ENCODE assay signal across 9 cellular contexts in genomic region chr1:84253891-84254290, GRCh38. TPM values are rescaled to one million over a fixed set of nuclear protein-coding genes. Genes with fewer than 3 reads are reported as not detected.
A peak's percentile ranks its signal among the peaks of the same experiment; 100 is the strongest.
DNase-seq lines count a peak whose midpoint lies in the region; ATAC-seq and TF ChIP-seq lines count a peak whose summit lies in the region.
"Had no signal": no experiment of that assay in that cellular context is flagged by ENCODE, and none has a peak within 500 bp of the region (broad histone marks: within the 10 kb centered on the region; RNA-seq: fewer than 3 reads in every experiment).

No MANE protein-coding gene starts in this region.

- no peak overlapping the region for H2AFZ ChIP-seq in hepatocyte

- WGBS in hepatocyte (ENCODE audit: low lambda C conversion rate, missing lambda C conversion rate) = 63% methylated on average over 4 of the region's 4 CpGs

- H3K79me2 ChIP-seq in hepatocyte = no peaks in the 10 kb centered on the region

- no peak overlapping the region for H3K27ac ChIP-seq in hepatocyte
- peak overlapping the region; percentile 86 for H3K27ac ChIP-seq in temporal lobe (ENCODE audit: low read depth, low read length)

- H3K27me3 ChIP-seq in hepatocyte = no peaks in the 10 kb centered on the region

- no peak overlapping the region for H3K4me3 ChIP-seq in hepatocyte
- H3K4me3 ChIP-seq: HAP-1 had no signal

- no peak for TF ChIP-seq CTCF in hepatocyte (IDR thresholded peaks at IDR 0.05; ENCODE audit: poor library complexity)

- no peaks in the 10 kb centered on the region for H4K20me1 ChIP-seq in hepatocyte (ENCODE audit: insufficient read depth, poor library complexity, severe bottlenecking)

- no peaks in the 10 kb centered on the region for H3K4me1 ChIP-seq in hepatocyte (ENCODE audit: insufficient read depth)

- no peak overlapping the region for H3K4me2 ChIP-seq in hepatocyte

- no peaks in the 10 kb centered on the region for H3K36me3 ChIP-seq in hepatocyte (replicated peaks; ENCODE audit: insufficient read depth, low read depth)
- H3K36me3 ChIP-seq: HAP-1 had no signal

- no peaks in the 10 kb centered on the region for H3K9me3 ChIP-seq in hepatocyte (ENCODE audit: low read depth)
- H3K9me3 ChIP-seq: HAP-1 had no signal

- H3K9me2 ChIP-seq in hepatocyte (replicated peaks; ENCODE audit: insufficient read depth) = no peaks in the 10 kb centered on the region

- DNase-seq in Kasumi-1 (lab: John Stamatoyannopoulos, UW) (peak; percentile 10 to 23), anterior cingulate cortex (lab: John Stamatoyannopoulos, UW) (peak in 53 of 58 donors; percentile 15 to 95 (median 60)), hepatocyte (ENCODE audit: low spot score) (peak; percentile 28), NCI-H526 treated with DMSO at 0.1 percent for 48 hours (lab: John Stamatoyannopoulos, UW) (no peak)

- ATAC-seq in GM21515 (IDR thresholded peaks at IDR 0.05; ENCODE audit: unreplicated experiment) (no peak), HG03432 (IDR thresholded peaks at IDR 0.05; ENCODE audit: unreplicated experiment) (no peak), HG03439 (IDR thresholded peaks at IDR 0.05; ENCODE audit: unreplicated experiment) (no peak)

RNA-seq across cellular contexts. Expression of gene SAMD13, which starts 47.6 kb away (rescaled TPM):
- total RNA-seq in hepatocyte (1.3 and 2.4 TPM in 2 replicates), temporal lobe (1.7 TPM)
- polyA plus RNA-seq in hepatocyte = 0.88 and 2.6 TPM in 2 replicates
